Comparison of ENCODE assay signal across 18 cellular contexts in the genomic region with DNA sequence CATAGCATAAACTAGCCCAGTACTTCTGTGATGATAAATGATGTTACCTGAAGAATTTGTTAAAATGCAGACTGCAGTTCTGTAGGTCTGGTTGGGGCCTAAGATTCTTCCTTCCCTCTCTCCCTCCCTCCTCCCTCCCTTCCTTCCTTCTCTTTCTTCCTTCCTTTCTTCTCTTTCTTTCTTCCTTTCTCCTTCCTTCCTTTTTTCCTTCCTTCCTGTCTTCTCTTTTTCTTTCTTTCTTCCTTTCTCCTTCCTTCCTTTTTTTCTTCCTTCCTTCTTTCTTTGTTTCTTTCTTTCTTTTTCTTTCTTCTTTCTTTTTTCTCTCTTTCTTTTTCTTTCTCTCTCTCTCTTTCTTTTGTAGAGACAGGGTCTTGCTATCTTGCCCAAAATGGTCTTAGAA. TPM values are rescaled to one million over a fixed set of nuclear protein-coding genes. Genes with fewer than 3 reads are reported as not detected.
DNase-seq lines count a peak whose midpoint lies in the region; ATAC-seq and TF ChIP-seq lines count a peak whose summit lies in the region.
"Had no signal": no experiment of that assay in that cellular context is flagged by ENCODE, and none has a peak within 500 bp of the region (broad histone marks: within the 10 kb centered on the region; RNA-seq: fewer than 3 reads in every experiment).

No MANE protein-coding gene starts in this region.

- TF ChIP-seq CTCF in neutrophil (IDR thresholded peaks at IDR 0.05), result no peak
- no peak for TF ChIP-seq CTCF in stomach (IDR thresholded peaks at IDR 0.05)
- TF ChIP-seq CTCF in ovary (IDR thresholded peaks at IDR 0.05), result no peak

- TF ChIP-seq EP300 in stomach (IDR thresholded peaks at IDR 0.05) (no peak), ovary (IDR thresholded peaks at IDR 0.05) (no peak)

- peak overlapping the region; percentile 1 for H3K27ac Mint-ChIP-seq in activated T-cell treated with anti-CD3 and anti-CD28 coated beads, Interleukin-2, amount 50 U/mL, for 72 hours
- peak overlapping the region in 5 of 8 donors; percentile 13 to 95 (median 56) for H3K27ac Mint-ChIP-seq in CD8-positive, alpha-beta memory T cell
- peak overlapping the region; percentile 4 for H3K27ac Mint-ChIP-seq in activated naive CD8-positive, alpha-beta T cell treated with anti-CD3 and anti-CD28 coated beads for 36 hours
- H3K27ac Mint-ChIP-seq: HFFc6 had no signal

- DNase-seq in activated T-cell treated with anti-CD3 and anti-CD28 coated beads, Interleukin-2, amount 50 U/mL, for 72 hours, result no peak
- no peak for DNase-seq in activated T-cell treated with anti-CD3 and anti-CD28 coated beads for 4 hours
- no peak for DNase-seq in CD8-positive, alpha-beta memory T cell
- no peak for DNase-seq in activated naive CD8-positive, alpha-beta T cell treated with anti-CD3 and anti-CD28 coated beads for 36 hours
- DNase-seq in stomach, result no peak
- no peak for DNase-seq in ovary
- DNase-seq: Caco-2, DMS153, GOT3, HFFc6, KG1, NCI-H1436 treated with DMSO at 0.1 percent for 48 hours, NCI-H2029 treated with DMSO at 0.1 percent for 48 hours, NCI-H510A, NCI-H82, PC-9 had no signal

- H3K36me3 ChIP-seq in CD8-positive, alpha-beta memory T cell (ENCODE audit: insufficient read depth, low read length), result no peaks in the 10 kb centered on the region
- H3K36me3 ChIP-seq in neutrophil (no peaks in the 10 kb centered on the region), stomach (no peaks in the 10 kb centered on the region), ovary (no peaks in the 10 kb centered on the region)

- no peaks in the 10 kb centered on the region for H3K9me3 ChIP-seq in CD8-positive, alpha-beta memory T cell (ENCODE audit: low read length)
- no peaks in the 10 kb centered on the region for H3K9me3 ChIP-seq in neutrophil
- H3K9me3 ChIP-seq in stomach, result no peaks in the 10 kb centered on the region
- no peaks in the 10 kb centered on the region for H3K9me3 ChIP-seq in ovary
- H3K9me3 ChIP-seq: Caco-2 had no signal

- peaks cover 6% of the 10 kb centered on the region for H3K4me1 ChIP-seq in CD8-positive, alpha-beta memory T cell (ENCODE audit: insufficient read depth, low read length)
- H3K4me1 ChIP-seq in neutrophil (ENCODE audit: control insufficient read depth in 1 of 2, insufficient read depth in 1 of 2, low read depth in 1 of 2, low read length in 1 of 2) (peaks cover 14 to 21% of the 10 kb centered on the region in 2 experiments), stomach (peaks cover 4 to 18% (median 16%) of the 10 kb centered on the region in 4 donors), ovary (ENCODE audit: insufficient read depth) (peaks cover 5% of the 10 kb centered on the region)

- H3K4me3 ChIP-seq in CD8-positive, alpha-beta memory T cell (ENCODE audit: low read length), result no peak overlapping the region
- no peak overlapping the region for H3K4me3 ChIP-seq in neutrophil (ENCODE audit: low read depth in 1 of 2, low read length in 1 of 2)
- no peak overlapping the region for H3K4me3 ChIP-seq in stomach
- no peak overlapping the region for H3K4me3 ChIP-seq in ovary
- H3K4me3 ChIP-seq: PC-9 had no signal

- no peaks in the 10 kb centered on the region for H3K27me3 ChIP-seq in CD8-positive, alpha-beta memory T cell (ENCODE audit: insufficient read depth, low read length, poor library complexity, severe bottlenecking)
- H3K27me3 ChIP-seq in neutrophil, result no peaks in the 10 kb centered on the region
- no peaks in the 10 kb centered on the region for H3K27me3 ChIP-seq in stomach
- H3K27me3 ChIP-seq in ovary, result no peaks in the 10 kb centered on the region

- no peak overlapping the region for H3K27ac ChIP-seq in CD8-positive, alpha-beta memory T cell (ENCODE audit: low read depth, low read length)
- H3K27ac ChIP-seq in neutrophil (peak overlapping the region; percentile 37), stomach (no peak overlapping the region), ovary (no peak overlapping the region)
- H3K27ac ChIP-seq: PC-9 had no signal

- peaks cover 4 to 8% of the 10 kb centered on the region in 2 donors for H3K36me3 Mint-ChIP-seq in activated T-cell treated with anti-CD3 and anti-CD28 coated beads, Interleukin-2, amount 50 U/mL, for 72 hours (ENCODE audit: insufficient read depth in 2 of 2)
- H3K36me3 Mint-ChIP-seq in CD8-positive, alpha-beta memory T cell, result peaks cover 0 to 11% (median 0%) of the 10 kb centered on the region in 3 donors
- H3K36me3 Mint-ChIP-seq in activated naive CD8-positive, alpha-beta T cell treated with anti-CD3 and anti-CD28 coated beads for 36 hours, result peaks cover 5% of the 10 kb centered on the region
- H3K36me3 Mint-ChIP-seq: CD14-positive monocyte had no signal

- CTCF ChIA-PET in CD8-positive, alpha-beta memory T cell (lab: Charles Lee), result interaction anchor here (4.4 kb wide), 1 partner anchor 11 kb away, joined by 29 read pairs; no protein-coding TSS in a partner anchor

- H3K4me1 Mint-ChIP-seq in activated T-cell treated with anti-CD3 and anti-CD28 coated beads, Interleukin-2, amount 50 U/mL, for 72 hours (ENCODE audit: low read depth), result peaks cover 21% of the 10 kb centered on the region
- peaks cover 17 to 24% (median 18%) of the 10 kb centered on the region in 3 donors for H3K4me1 Mint-ChIP-seq in CD8-positive, alpha-beta memory T cell
- peaks cover 5% of the 10 kb centered on the region for H3K4me1 Mint-ChIP-seq in activated naive CD8-positive, alpha-beta T cell treated with anti-CD3 and anti-CD28 coated beads for 36 hours

- ATAC-seq in activated T-cell treated with anti-CD3 and anti-CD28 coated beads, Interleukin-2, amount 50 U/mL, for 72 hours (replicated peaks in 1 of 2), result no peak

- intact Hi-C loops in stomach (cut with DNase I; ENCODE audit: low total_unique reads) (no loop called here), ovary (cut with DNase I) (loop anchor here in 2 of 4 donors (5.0 to 10.0 kb wide), 2 partner anchors 111 to 192 kb away; partner anchors contain the start of genes COX15 (in 1 of the 2), CUTC (in 1 of the 2) and GOT1 (in 1 of the 2))

- H3K4me3 Mint-ChIP-seq in activated T-cell treated with anti-CD3 and anti-CD28 coated beads, Interleukin-2, amount 50 U/mL, for 72 hours, result no peak overlapping the region
- peak overlapping the region in 3 of 7 donors; percentile 26 to 74 (median 41) for H3K4me3 Mint-ChIP-seq in CD8-positive, alpha-beta memory T cell
- no peak overlapping the region for H3K4me3 Mint-ChIP-seq in activated naive CD8-positive, alpha-beta T cell treated with anti-CD3 and anti-CD28 coated beads for 36 hours
- H3K4me3 Mint-ChIP-seq: CD14-positive monocyte had no signal

- peaks cover 12% of the 10 kb centered on the region for H3K27me3 Mint-ChIP-seq in activated T-cell treated with anti-CD3 and anti-CD28 coated beads, Interleukin-2, amount 50 U/mL, for 72 hours (ENCODE audit: low read depth)
- H3K27me3 Mint-ChIP-seq in CD8-positive, alpha-beta memory T cell, result peaks cover 0 to 1% of the 10 kb centered on the region in 2 donors
- H3K27me3 Mint-ChIP-seq in activated naive CD8-positive, alpha-beta T cell treated with anti-CD3 and anti-CD28 coated beads for 36 hours, result no peaks in the 10 kb centered on the region

- TF ChIP-seq POLR2A in stomach (IDR thresholded peaks at IDR 0.05), result no peak
- TF ChIP-seq POLR2A in ovary (IDR thresholded peaks at IDR 0.05), result no peak

- no peaks in the 10 kb centered on the region for H3K9me3 Mint-ChIP-seq in activated T-cell treated with anti-CD3 and anti-CD28 coated beads, Interleukin-2, amount 50 U/mL, for 72 hours
- no peaks in the 10 kb centered on the region for H3K9me3 Mint-ChIP-seq in CD8-positive, alpha-beta memory T cell
- H3K9me3 Mint-ChIP-seq in activated naive CD8-positive, alpha-beta T cell treated with anti-CD3 and anti-CD28 coated beads for 36 hours, result no peaks in the 10 kb centered on the region

- POLR2A ChIA-PET in CD8-positive, alpha-beta memory T cell (lab: Charles Lee), result no interaction called here

RNA-seq across cellular contexts. Expression of gene SLC25A28, which starts 3.7 kb away (rescaled TPM):
- 10 to 100 TPM; 86.2 to 98.9 TPM for total RNA-seq in activated T-cell treated with anti-CD3 and anti-CD28 coated beads, Interleukin-2, amount 50 U/mL, for 72 hours
- total RNA-seq in CD8-positive, alpha-beta memory T cell, result 10 to 100 TPM; 41.9 to 42.9 TPM
- 26.4 TPM for polyA plus RNA-seq in CD8-positive, alpha-beta memory T cell
- 10 to 100 TPM; 51.9 to 54.9 TPM for total RNA-seq in activated naive CD8-positive, alpha-beta T cell treated with anti-CD3 and anti-CD28 coated beads for 36 hours
- total RNA-seq in stomach (100 to 1,000 TPM in 1 of 5 donors, 10 to 100 TPM in 3, 1 to 10 TPM in 1; 7.5 to 225 (median 43.5) TPM), ovary (10 to 100 TPM; 19.6 to 47.1 (median 42.9) TPM)
- polyA plus RNA-seq in stomach (10 to 100 TPM; 49.9 to 90.4 (median 57.9) TPM), ovary (10 to 100 TPM; 54.7 to 86.1 TPM)

RNA-seq across cellular contexts. Expression of gene ENTPD7, which starts 35.4 kb away (rescaled TPM):
- total RNA-seq in activated T-cell treated with anti-CD3 and anti-CD28 coated beads, Interleukin-2, amount 50 U/mL, for 72 hours, result 1 to 10 TPM; 3.9 to 4.1 TPM
- total RNA-seq in CD8-positive, alpha-beta memory T cell, result 1 to 10 TPM; 7.4 to 8.3 TPM
- polyA plus RNA-seq in CD8-positive, alpha-beta memory T cell, result 2.0 TPM
- total RNA-seq in activated naive CD8-positive, alpha-beta T cell treated with anti-CD3 and anti-CD28 coated beads for 36 hours, result 1 to 10 TPM; 4.4 to 5.2 TPM
- total RNA-seq in stomach, result 10 to 100 TPM in 4 of 5 donors, not detected in 1; 12.2 to 36.2 (median 23.1) TPM
- 1 to 10 TPM; 1.2 to 4.0 (median 2.1) TPM for polyA plus RNA-seq in stomach
- total RNA-seq in ovary, result 1 to 10 TPM; 2.1 to 7.6 (median 5.3) TPM
- polyA plus RNA-seq in ovary, result 1 to 10 TPM; 1.1 to 8.8 TPM

Comparison
In these comparisons a context has a peak if more than half of its experiments do, and no peak if none do; other contexts are left out.
1. H3K27ac Mint-ChIP-seq: peak in every context shown above with its lines; median percentile 56 in CD8-positive, alpha-beta memory T cell; 4 in activated naive CD8-positive, alpha-beta T cell treated with anti-CD3 and anti-CD28 coated beads for 36 hours; 1 in activated T-cell treated with anti-CD3 and anti-CD28 coated beads, Interleukin-2, amount 50 U/mL, for 72 hours.